18 cellular contexts compared by ENCODE assay signal in genomic region chr3:4587061-4587837, GRCh38.
A peak's percentile ranks its signal among the peaks of the same experiment; 100 is the strongest.
DNase-seq lines count a peak whose midpoint lies in the region; ATAC-seq and TF ChIP-seq lines count a peak whose summit lies in the region.
"Had no signal": no experiment of that assay in that cellular context is flagged by ENCODE, and none has a peak within 500 bp of the region (broad histone marks: within the 10 kb centered on the region; RNA-seq: fewer than 3 reads in every experiment).

No MANE protein-coding gene starts in this region.

- H3K9ac ChIP-seq in muscle layer of colon (ENCODE audit: low read length): no peak overlapping the region

- POLR2A ChIA-PET in activated B cell treated with CpG ODN at 0.5 μM for 24 hours (lab: Charles Lee): interaction anchor here (1.0 to 1.2 kb wide), 3 partner anchors 9 to 120 kb away, joined by 3 to 5 read pairs (median 3); partner anchors contain the start of gene SUMF1

- H3K36me3 ChIP-seq in muscle layer of colon (ENCODE audit: insufficient read depth, low read length): no peaks in the 10 kb centered on the region
- H3K36me3 ChIP-seq: neutrophil had no signal

- H3K4me1 ChIP-seq in muscle layer of colon (ENCODE audit: insufficient read depth, low read length): peaks cover 46% of the 10 kb centered on the region

- no peaks in the 10 kb centered on the region for H3K27me3 ChIP-seq in muscle layer of colon (ENCODE audit: control insufficient read depth in 1 of 2, insufficient read depth in 2 of 2, low read length in 2 of 2)
- H3K27me3 ChIP-seq: neutrophil had no signal

- H3K36me3 Mint-ChIP-seq in activated B cell treated with CpG ODN at 0.5 μM for 24 hours (ENCODE audit: low read depth): peaks cover 24% of the 10 kb centered on the region

- no peak overlapping the region for H3K4me3 Mint-ChIP-seq in activated B cell treated with CpG ODN at 0.5 μM for 24 hours
- H3K4me3 Mint-ChIP-seq: activated naive CD8-positive, alpha-beta T cell treated with anti-CD3 and anti-CD28 coated beads, Interleukin-2, amount 10 ng/mL, durations not matched to agents 7 days and 5 days had no signal

- H3K9me3 ChIP-seq in muscle layer of colon (ENCODE audit: low read length): no peaks in the 10 kb centered on the region
- H3K9me3 ChIP-seq: neutrophil had no signal

- ATAC-seq in activated B cell treated with CpG ODN at 0.5 μM for 24 hours (ENCODE audit: low read depth) (no peak), GM21786 (IDR thresholded peaks at IDR 0.05; ENCODE audit: unreplicated experiment) (no peak)
- ATAC-seq: right cardiac atrium had no signal

- DNase-seq in stimulated activated CD4-positive, alpha-beta T cell treated with anti-CD3 and anti-CD28 coated beads, Interleukin-15, amount 100 ng/mL, for 24 hours: peak; percentile 38
- no peak for DNase-seq in stimulated activated CD4-positive, alpha-beta T cell treated with anti-CD3 and anti-CD28 coated beads, Interleukin-4, amount 100 ng/mL, for 24 hours
- DNase-seq in activated B cell treated with CpG ODN at 0.5 μM for 24 hours (no peak), posterior vena cava (ENCODE audit: low spot score) (no peak), NCI-H524 (lab: John Stamatoyannopoulos, UW) (no peak)
- DNase-seq: activated naive CD8-positive, alpha-beta T cell treated with anti-CD3 and anti-CD28 coated beads, Interleukin-2, amount 10 ng/mL, durations not matched to agents 7 days and 5 days; DND-41; KBM-7; NCI-H1092 treated with DMSO at 0.1 percent for 48 hours; NCI-H226; SHP77; stimulated activated CD4-positive, alpha-beta T cell treated with anti-CD3 and anti-CD28 coated beads, Interleukin-4, amount 100 ng/mL, for 1 hour; T-helper 9 cell had no signal

- intact Hi-C loops in activated B cell treated with CpG ODN at 0.5 μM for 24 hours (cut with micrococcal nuclease) (no loop called here), posterior vena cava (cut with DNase I) (no loop called here)

- CTCF ChIA-PET in activated B cell treated with CpG ODN at 0.5 μM for 24 hours (lab: Charles Lee): interaction anchor here (0.6 to 1.1 kb wide), 2 partner anchors 226 to 237 kb away, joined by 3 to 4 read pairs; no protein-coding TSS in a partner anchor

- peak overlapping the region; percentile 1 for H3K27ac Mint-ChIP-seq in activated B cell treated with CpG ODN at 0.5 μM for 24 hours
- H3K27ac Mint-ChIP-seq: activated naive CD8-positive, alpha-beta T cell treated with anti-CD3 and anti-CD28 coated beads, Interleukin-2, amount 10 ng/mL, durations not matched to agents 7 days and 5 days had no signal

- H3K27me3 Mint-ChIP-seq in activated B cell treated with CpG ODN at 0.5 μM for 24 hours: no peaks in the 10 kb centered on the region
- H3K27me3 Mint-ChIP-seq: activated naive CD8-positive, alpha-beta T cell treated with anti-CD3 and anti-CD28 coated beads, Interleukin-2, amount 10 ng/mL, durations not matched to agents 7 days and 5 days had no signal

- H3K4me1 Mint-ChIP-seq in activated B cell treated with CpG ODN at 0.5 μM for 24 hours: peaks cover 84% of the 10 kb centered on the region

- H3K9me3 Mint-ChIP-seq in activated B cell treated with CpG ODN at 0.5 μM for 24 hours: no peaks in the 10 kb centered on the region

- peak overlapping the region; percentile 17 for H3K27ac ChIP-seq in muscle layer of colon (ENCODE audit: low read depth, low read length)
- H3K27ac ChIP-seq: C4-2B, neutrophil had no signal

- H3K4me3 ChIP-seq in muscle layer of colon (ENCODE audit: low read depth in 1 of 2, low read length in 2 of 2): no peak overlapping the region

- TF ChIP-seq CTCF in activated B cell treated with CpG ODN at 0.5 μM for 24 hours (IDR thresholded peaks at IDR 0.05): no peak
